Comparison of ENCODE assay signal across 1 cellular context in genomic region chr1:94612555-94613204, GRCh38.
TF ChIP-seq lines count a peak whose summit lies in the region.

No MANE protein-coding gene starts in this region.

TF ChIP-seq in K562, 482 proteins besides CTCF, POLR2A, EP300 and RAD21 (continued from another document and continues in another):
- TF ChIP-seq ZNF41 (CRISPR knock-in tag; conservative IDR thresholded peaks at IDR 0.05) (peak; percentile 80; the same call in 1 of the 2 replicates), HNRNPK (IDR thresholded peaks at IDR 0.05; ENCODE audit: low read depth, low read length, poor library complexity, severe bottlenecking) (no peak), NEUROD1 (IDR thresholded peaks at IDR 0.05; ENCODE audit: borderline replicate concordance, low read depth, low read length, partially characterized antibody) (no peak), SRSF1 (IDR thresholded peaks at IDR 0.05; ENCODE audit: low read depth, low read length) (no peak), MITF (IDR thresholded peaks at IDR 0.05) (no peak), ZNF75A (CRISPR knock-in tag; IDR thresholded peaks at IDR 0.05) (no peak), ZNF764 (CRISPR knock-in tag; IDR thresholded peaks at IDR 0.05; ENCODE audit: low read depth) (no peak), IRF1 (CRISPR knock-in tag; IDR thresholded peaks at IDR 0.05; ENCODE audit: borderline replicate concordance) (no peak), KLF1 (tag; IDR thresholded peaks at IDR 0.05) (no peak), ZFP91 (CRISPR knock-in tag; IDR thresholded peaks at IDR 0.05) (no peak), SMARCC2 (IDR thresholded peaks at IDR 0.05; ENCODE audit: low read depth) (no peak), ELF1 (tag; IDR thresholded peaks at IDR 0.05) (no peak), HINFP (tag; conservative IDR thresholded peaks at IDR 0.05; ENCODE audit: low read depth) (peak; percentile 81; the same call in 1 of the 2 replicates), NRF1 (conservative IDR thresholded peaks at IDR 0.05 in 1 of 2, IDR thresholded peaks at IDR 0.05 in 1 of 2) (no peak), ZFP30 (CRISPR knock-in tag; IDR thresholded peaks at IDR 0.05; ENCODE audit: borderline replicate concordance) (no peak), MAZ (CRISPR knock-in tag; conservative IDR thresholded peaks at IDR 0.05 in 1 of 2, IDR thresholded peaks at IDR 0.05 in 1 of 2) (no peak), ZNF431 (CRISPR knock-in tag; IDR thresholded peaks at IDR 0.05) (no peak), E2F4 (CRISPR knock-in tag; IDR thresholded peaks at IDR 0.05; ENCODE audit: low read depth) (no peak), RHOXF2B (CRISPR knock-in tag; conservative IDR thresholded peaks at IDR 0.05) (no peak), ARID3A (IDR thresholded peaks at IDR 0.05; ENCODE audit: borderline replicate concordance, low read depth, low read length) (no peak), ZNF274 (IDR thresholded peaks at IDR 0.05; ENCODE audit: borderline replicate concordance, low read depth, low read length) (no peak), PTRF (tag; IDR thresholded peaks at IDR 0.05) (peak; percentile 88), ZC3H8 (IDR thresholded peaks at IDR 0.05) (no peak), TGIF2 (CRISPR knock-in tag; IDR thresholded peaks at IDR 0.05) (no peak), GABPA (tag; conservative IDR thresholded peaks at IDR 0.05; ENCODE audit: low read depth) (no peak), MEIS2 (IDR thresholded peaks at IDR 0.05; ENCODE audit: partially characterized antibody) (no peak), ARID4B (CRISPR knock-in tag; IDR thresholded peaks at IDR 0.05) (no peak), FIP1L1 (IDR thresholded peaks at IDR 0.05; ENCODE audit: low read depth, low read length, poor library complexity, severe bottlenecking) (no peak), SMARCA5 (IDR thresholded peaks at IDR 0.05) (no peak), MAFF (IDR thresholded peaks at IDR 0.05; ENCODE audit: low read length) (no peak), GATA2 (CRISPR knock-in tag; IDR thresholded peaks at IDR 0.05) (no peak), PCBP2 (IDR thresholded peaks at IDR 0.05; ENCODE audit: low read depth, low read length, poor library complexity, severe bottlenecking) (no peak), PML (IDR thresholded peaks at IDR 0.05; ENCODE audit: low read length) (no peak), GTF2A2 (tag; IDR thresholded peaks at IDR 0.05) (peak; percentile 90), RBM34 (IDR thresholded peaks at IDR 0.05; ENCODE audit: borderline replicate concordance, insufficient read depth, low read length) (no peak), RBM14 (IDR thresholded peaks at IDR 0.05; ENCODE audit: borderline replicate concordance, insufficient read depth, low read depth, low read length) (no peak), EGR1 (conservative IDR thresholded peaks at IDR 0.05) (no peak), GABPB1 (CRISPR knock-in tag; IDR thresholded peaks at IDR 0.05) (no peak), BRCA1 (IDR thresholded peaks at IDR 0.05) (no peak), BRCA1 (CRISPR knock-in tag; IDR thresholded peaks at IDR 0.05) (no peak), NFRKB (IDR thresholded peaks at IDR 0.05; ENCODE audit: low read depth) (no peak), NCOR1 (IDR thresholded peaks at IDR 0.05) (no peak), ZBTB26 (CRISPR knock-in tag; IDR thresholded peaks at IDR 0.05) (no peak), ATF4 (CRISPR knock-in tag; IDR thresholded peaks at IDR 0.05) (no peak), ZNF184 (CRISPR knock-in tag; IDR thresholded peaks at IDR 0.05) (no peak), SRSF3 (IDR thresholded peaks at IDR 0.05; ENCODE audit: insufficient read depth, low read length) (no peak), BRD4 (IDR thresholded peaks at IDR 0.05) (no peak), ZNF696 (CRISPR knock-in tag; conservative IDR thresholded peaks at IDR 0.05) (no peak), ZNF384 (IDR thresholded peaks at IDR 0.05; ENCODE audit: low read depth, low read length) (no peak), ESRRA (IDR thresholded peaks at IDR 0.05; ENCODE audit: borderline replicate concordance, low read depth) (no peak), SNAPC5 (CRISPR knock-in tag; IDR thresholded peaks at IDR 0.05) (no peak), FOXJ2 (tag; IDR thresholded peaks at IDR 0.05) (no peak), MTA1 (IDR thresholded peaks at IDR 0.05; ENCODE audit: borderline replicate concordance) (no peak), MXD1 (CRISPR knock-in tag; IDR thresholded peaks at IDR 0.05; ENCODE audit: borderline replicate concordance, poor library complexity, severe bottlenecking) (no peak), ZBTB7A (IDR thresholded peaks at IDR 0.05; ENCODE audit: borderline replicate concordance, control insufficient read depth, low read depth, low read length) (no peak), PURB (CRISPR knock-in tag; IDR thresholded peaks at IDR 0.05; ENCODE audit: low read depth) (no peak), ZNF146 (CRISPR knock-in tag; IDR thresholded peaks at IDR 0.05; ENCODE audit: unreplicated experiment) (no peak), TCF7 (IDR thresholded peaks at IDR 0.05; ENCODE audit: borderline replicate concordance) (no peak), NCOA1 (IDR thresholded peaks at IDR 0.05; ENCODE audit: low read depth) (no peak), SRSF9 (IDR thresholded peaks at IDR 0.05; ENCODE audit: borderline replicate concordance, low read depth, low read length) (no peak), ZNF584 (CRISPR knock-in tag; IDR thresholded peaks at IDR 0.05; ENCODE audit: low read depth) (0 out of 2 replicates have a peak, but pooled peaks have one; percentile 27)
